In the genomic region with DNA sequence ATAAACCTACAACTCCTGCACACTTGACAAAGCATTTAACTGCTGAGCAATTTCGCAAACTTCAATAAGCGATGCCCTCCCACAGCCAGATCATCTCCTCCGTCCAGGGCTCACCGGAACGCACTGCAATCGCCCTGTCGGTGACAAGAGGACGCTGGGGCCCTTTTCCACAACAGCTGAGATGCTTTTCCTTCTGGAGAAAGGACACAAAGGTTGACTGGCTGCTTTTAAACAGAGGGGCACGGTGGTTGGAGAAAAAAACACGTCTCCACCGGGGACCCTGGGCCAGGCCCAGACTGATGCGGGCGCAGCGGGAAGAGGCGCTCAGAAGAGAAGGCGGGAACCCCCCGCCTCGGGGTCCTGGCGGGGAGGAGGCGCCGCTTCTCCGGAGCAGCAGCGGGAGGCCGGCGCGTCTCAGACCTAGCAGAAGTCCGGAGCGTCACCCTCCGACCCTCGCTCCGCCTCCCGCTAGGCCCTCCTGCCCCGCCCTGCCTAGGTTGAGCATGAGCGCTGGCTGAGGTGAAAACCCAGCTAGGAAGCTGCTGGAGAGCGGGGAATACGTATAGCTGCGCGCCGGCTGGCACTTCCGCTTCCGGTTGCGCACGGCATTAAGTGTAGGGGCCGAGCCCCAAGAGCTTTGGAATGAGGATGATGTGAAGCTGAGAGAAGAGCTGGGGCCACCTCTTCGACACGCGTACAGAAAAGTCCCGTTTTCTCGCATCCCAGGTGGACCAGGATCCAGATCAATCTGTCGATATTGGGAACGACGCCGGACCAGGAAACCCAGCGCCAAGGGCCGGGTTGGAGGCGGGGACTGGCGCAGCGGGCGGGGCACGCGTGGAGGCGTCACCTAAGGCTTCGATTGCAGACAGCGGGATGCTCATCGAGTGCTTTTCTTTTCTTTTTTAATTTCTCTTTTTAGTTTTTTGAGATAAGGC, we compare ENCODE assay signal across 8 cellular contexts. TPM values are rescaled to one million over a fixed set of nuclear protein-coding genes. Genes with fewer than 3 reads are reported as not detected.
DNase-seq lines count a peak whose midpoint lies in the region; ATAC-seq and TF ChIP-seq lines count a peak whose summit lies in the region.

A gene (minus strand): TSS at position 564 of the 938 bp plus-strand sequence. CDS start 3,788 bp downstream, outside the sequence.

- H3K27ac ChIP-seq in temporal lobe (ENCODE audit: low read depth, low read length): peak within 1 kb of the TSS; percentile 67

- peaks cover 6% of the 10 kb centered on the region for H3K4me1 Mint-ChIP-seq in activated naive CD8-positive, alpha-beta T cell treated with anti-CD3 and anti-CD28 coated beads for 36 hours

- ATAC-seq in HG02571 (IDR thresholded peaks at IDR 0.05; ENCODE audit: unreplicated experiment) (peak; percentile 96), omental fat pad (ENCODE audit: low FRiP score) (peak; percentile 100)

- H3K9me3 Mint-ChIP-seq in activated naive CD8-positive, alpha-beta T cell treated with anti-CD3 and anti-CD28 coated beads for 36 hours: peaks cover 11% of the 10 kb centered on the region

- H3K4me3 Mint-ChIP-seq in activated naive CD8-positive, alpha-beta T cell treated with anti-CD3 and anti-CD28 coated beads for 36 hours: peak within 1 kb of the TSS; percentile 96

- H3K36me3 ChIP-seq in GM06990 (ENCODE audit: control insufficient read depth, insufficient read depth, low read length): no peaks in the 10 kb centered on the region

- H3K4me3 ChIP-seq in GM06990 (replicated peaks; ENCODE audit: low read depth, low read length): peak within 1 kb of the TSS; percentile 76

- peaks cover 20% of the 10 kb centered on the region for H3K36me3 Mint-ChIP-seq in activated naive CD8-positive, alpha-beta T cell treated with anti-CD3 and anti-CD28 coated beads for 36 hours

- TF ChIP-seq CTCF in GM06990 (IDR thresholded peaks at IDR 0.05; ENCODE audit: insufficient read depth, low read length, poor library complexity, severe bottlenecking) (no peak), omental fat pad (IDR thresholded peaks at IDR 0.05) (no peak)

- H3K27me3 ChIP-seq in GM06990 (replicated peaks; ENCODE audit: control insufficient read depth, insufficient read depth, low read length): no peaks in the 10 kb centered on the region

- H3K27me3 Mint-ChIP-seq in activated naive CD8-positive, alpha-beta T cell treated with anti-CD3 and anti-CD28 coated beads for 36 hours: no peaks in the 10 kb centered on the region

- DNase-seq in GM06990 (ENCODE audit: extremely low read depth, insufficient read length) (peak; percentile 97), NCI-H1092 (lab: John Stamatoyannopoulos, UW) (peak; percentile 94), SKM-1 (lab: John Stamatoyannopoulos, UW; ENCODE audit: unreplicated experiment) (peak; percentile 90), glomerular visceral epithelial cell (ENCODE audit: extremely low spot score) (peak; percentile 96), omental fat pad (ENCODE audit: low spot score) (peak; percentile 72)
- DNase-seq in activated naive CD8-positive, alpha-beta T cell treated with anti-CD3 and anti-CD28 coated beads for 36 hours: peak; percentile 94

- peak within 1 kb of the TSS; percentile 98 for H3K27ac Mint-ChIP-seq in activated naive CD8-positive, alpha-beta T cell treated with anti-CD3 and anti-CD28 coated beads for 36 hours

RNA-seq across cellular contexts. Expression of the gene that starts here (rescaled TPM):
- total RNA-seq in activated naive CD8-positive, alpha-beta T cell treated with anti-CD3 and anti-CD28 coated beads for 36 hours: 1 to 10 TPM; 6.1 to 6.8 TPM
- 10 to 100 TPM in 2 of 4 donors, 1 to 10 TPM in 2; 6.5 to 21.4 (median 11.0) TPM for total RNA-seq in omental fat pad
- 21.9 TPM for total RNA-seq in temporal lobe

Comparison
In these comparisons a context has a peak if more than half of its experiments do, and no peak if none do; other contexts are left out.
1. Peak in every context shown above with its lines: DNase-seq, ATAC-seq, H3K4me3 ChIP-seq and H3K27ac ChIP-seq.